Comparison of ENCODE assay signal across 8 cellular contexts in genomic region chr6:30744054-30744805, GRCh38. TPM values are rescaled to one million over a fixed set of nuclear protein-coding genes. Genes with fewer than 3 reads are reported as not detected.
A peak's percentile ranks its signal among the peaks of the same experiment; 100 is the strongest.
DNase-seq lines count a peak whose midpoint lies in the region; ATAC-seq and TF ChIP-seq lines count a peak whose summit lies in the region.

A gene with protein sequence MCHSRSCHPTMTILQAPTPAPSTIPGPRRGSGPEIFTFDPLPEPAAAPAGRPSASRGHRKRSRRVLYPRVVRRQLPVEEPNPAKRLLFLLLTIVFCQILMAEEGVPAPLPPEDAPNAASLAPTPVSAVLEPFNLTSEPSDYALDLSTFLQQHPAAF (minus strand): TSS chr6:30744547. CDS start chr6:30744518, 29 bp downstream.

- ATAC-seq in CD8-positive, alpha-beta T cell: peak; percentile 57
- peak; percentile 29 for ATAC-seq in HCT116
- peak; percentile 44 for ATAC-seq in activated CD8-positive, alpha-beta T cell treated with anti-CD3 and anti-CD28 coated beads, Interleukin-2, amount 10 ng/mL, durations not matched to agents 7 days and 5 days
- ATAC-seq in effector memory CD8-positive, alpha-beta T cell (replicated peaks): peak; percentile 52
- peak; percentile 68 for ATAC-seq in memory B cell (ENCODE audit: low read depth)
- no peak for ATAC-seq in GM19395 (IDR thresholded peaks at IDR 0.05; ENCODE audit: unreplicated experiment)

- H3K9ac ChIP-seq in HCT116 (ENCODE audit: low read length): peak within 1 kb of the TSS; percentile 97

- BruUV-seq in HCT116 (replicated peaks; lab: Mats Ljungman, UMichigan): TSS peak; percentile 87

- no peaks in the 10 kb centered on the region for H3K9me2 ChIP-seq in HCT116 (ENCODE audit: insufficient read depth)

- peak; percentile 27 to 80 (median 60) for DNase-seq in CD8-positive, alpha-beta T cell
- DNase-seq in HCT116 (ENCODE audit: low read depth, low spot score) (peak; percentile 96), NCI-H526 treated with DMSO at 0.1 percent for 48 hours (lab: John Stamatoyannopoulos, UW) (peak; percentile 83), memory B cell (ENCODE audit: low spot score in 2 of 2) (peak; percentile 59 to 80)
- peak; percentile 85 for DNase-seq in activated CD8-positive, alpha-beta T cell treated with anti-CD3 and anti-CD28 coated beads, Interleukin-2, amount 10 ng/mL, durations not matched to agents 7 days and 5 days
- DNase-seq in effector memory CD8-positive, alpha-beta T cell: peak; percentile 51 to 66 (median 51)
- DNase-seq in stimulated activated CD4-positive, alpha-beta T cell treated with anti-CD3 and anti-CD28 coated beads, TNF-alpha, amount 100 ng/mL, for 4 hours (ENCODE audit: low read depth in 3 of 3): peak; percentile 84 to 86 (median 86)

- peak; percentile 100 for TF ChIP-seq POLR2A in HCT116 (IDR thresholded peaks at IDR 0.05; ENCODE audit: borderline replicate concordance, extremely low read depth, insufficient read depth, insufficient read length)

- H3K27me3 Mint-ChIP-seq in CD8-positive, alpha-beta T cell (ENCODE audit: low read depth): no peaks in the 10 kb centered on the region
- H3K27me3 Mint-ChIP-seq in activated CD8-positive, alpha-beta T cell treated with anti-CD3 and anti-CD28 coated beads, Interleukin-2, amount 10 ng/mL, durations not matched to agents 7 days and 5 days (ENCODE audit: low read depth): no peaks in the 10 kb centered on the region
- no peaks in the 10 kb centered on the region for H3K27me3 Mint-ChIP-seq in effector memory CD8-positive, alpha-beta T cell
- no peaks in the 10 kb centered on the region for H3K27me3 Mint-ChIP-seq in memory B cell

- peaks cover 31% of the 10 kb centered on the region for H3K36me3 Mint-ChIP-seq in CD8-positive, alpha-beta T cell
- H3K36me3 Mint-ChIP-seq in activated CD8-positive, alpha-beta T cell treated with anti-CD3 and anti-CD28 coated beads, Interleukin-2, amount 10 ng/mL, durations not matched to agents 7 days and 5 days (ENCODE audit: low read depth): peaks cover 45% of the 10 kb centered on the region
- peaks cover 38% of the 10 kb centered on the region for H3K36me3 Mint-ChIP-seq in effector memory CD8-positive, alpha-beta T cell (ENCODE audit: insufficient read depth)
- peaks cover 3% of the 10 kb centered on the region for H3K36me3 Mint-ChIP-seq in memory B cell

- H3K9me3 Mint-ChIP-seq in CD8-positive, alpha-beta T cell: no peaks in the 10 kb centered on the region
- H3K9me3 Mint-ChIP-seq in activated CD8-positive, alpha-beta T cell treated with anti-CD3 and anti-CD28 coated beads, Interleukin-2, amount 10 ng/mL, durations not matched to agents 7 days and 5 days (ENCODE audit: insufficient read depth): no peaks in the 10 kb centered on the region
- H3K9me3 Mint-ChIP-seq in effector memory CD8-positive, alpha-beta T cell: no peaks in the 10 kb centered on the region
- H3K9me3 Mint-ChIP-seq in memory B cell: no peaks in the 10 kb centered on the region

- H3K4me3 Mint-ChIP-seq in CD8-positive, alpha-beta T cell: peak within 1 kb of the TSS; percentile 91
- H3K4me3 Mint-ChIP-seq in activated CD8-positive, alpha-beta T cell treated with anti-CD3 and anti-CD28 coated beads, Interleukin-2, amount 10 ng/mL, durations not matched to agents 7 days and 5 days: peak within 1 kb of the TSS; percentile 99
- H3K4me3 Mint-ChIP-seq in effector memory CD8-positive, alpha-beta T cell: peak within 1 kb of the TSS; percentile 90 to 97
- peak within 1 kb of the TSS; percentile 87 for H3K4me3 Mint-ChIP-seq in memory B cell

- peak; percentile 74 for TF ChIP-seq CTCF in CD8-positive, alpha-beta T cell (IDR thresholded peaks at IDR 0.05)
- peak in 2 of 3 experiments; percentile 29 to 37; a peak in 3 of 6 replicates for TF ChIP-seq CTCF in HCT116 (IDR thresholded peaks at IDR 0.05 in 2 of 3, conservative IDR thresholded peaks at IDR 0.05 in 1 of 3; ENCODE audit: borderline replicate concordance in 1 of 3, insufficient read depth in 1 of 3, low read depth in 2 of 3, low read length in 2 of 3)

- H3K4me1 ChIP-seq in CD8-positive, alpha-beta T cell (ENCODE audit: insufficient read depth, low read length): peaks cover 30% of the 10 kb centered on the region
- H3K4me1 ChIP-seq in HCT116 (ENCODE audit: control insufficient read depth in 1 of 2, insufficient read depth in 2 of 2, low read length in 2 of 2): peaks cover 52 to 89% of the 10 kb centered on the region in 2 experiments

- H3K79me2 ChIP-seq in HCT116 (ENCODE audit: insufficient read depth, low read length): peaks cover 15% of the 10 kb centered on the region

- H3K4me2 ChIP-seq in HCT116 (ENCODE audit: low read length): peak within 1 kb of the TSS; percentile 91

- H3K27ac ChIP-seq in CD8-positive, alpha-beta T cell (ENCODE audit: low read depth, low read length): peak within 1 kb of the TSS; percentile 49
- peak within 1 kb of the TSS; percentile 93 for H3K27ac ChIP-seq in HCT116 (ENCODE audit: low read depth, low read length)

- peak within 1 kb of the TSS; percentile 69 for H3K27ac Mint-ChIP-seq in CD8-positive, alpha-beta T cell
- H3K27ac Mint-ChIP-seq in activated CD8-positive, alpha-beta T cell treated with anti-CD3 and anti-CD28 coated beads, Interleukin-2, amount 10 ng/mL, durations not matched to agents 7 days and 5 days: peak within 1 kb of the TSS; percentile 96
- H3K27ac Mint-ChIP-seq in effector memory CD8-positive, alpha-beta T cell: peak within 1 kb of the TSS; percentile 94 to 96
- H3K27ac Mint-ChIP-seq in memory B cell: peak within 1 kb of the TSS; percentile 66

- POLR2A ChIA-PET in CD8-positive, alpha-beta T cell (lab: Charles Lee): interaction anchor here (0.8 to 1.9 kb wide), 3 partner anchors 25 to 50 kb away, joined by 3 to 4 read pairs (median 3); no protein-coding TSS in a partner anchor
- POLR2A ChIA-PET in HCT116 (lab: Charles Lee): interaction anchor here (0.8 to 16.4 kb wide), 20 partner anchors 8 to 343 kb away, joined by 3 to 680 read pairs (median 4); partner anchors contain the start of gene MDC1
- POLR2A ChIA-PET in activated CD8-positive, alpha-beta T cell treated with anti-CD3 and anti-CD28 coated beads, Interleukin-2, amount 10 ng/mL, durations not matched to agents 7 days and 5 days (lab: Charles Lee): interaction anchor here (0.6 to 3.5 kb wide), 17 partner anchors 8 to 132 kb away, joined by 3 to 40 read pairs (median 4); partner anchors contain the start of gene MRPS18B

- CTCF ChIA-PET in CD8-positive, alpha-beta T cell (lab: Charles Lee): interaction anchor here (0.5 to 2.0 kb wide), 18 partner anchors 9 to 343 kb away, joined by 3 to 12 read pairs (median 3); partner anchors contain the start of gene DDR1
- CTCF ChIA-PET in HCT116 (lab: Charles Lee): no interaction called here
- CTCF ChIA-PET in activated CD8-positive, alpha-beta T cell treated with anti-CD3 and anti-CD28 coated beads, Interleukin-2, amount 10 ng/mL, durations not matched to agents 7 days and 5 days (lab: Charles Lee): interaction anchor here (0.8 to 2.9 kb wide), 16 partner anchors 11 to 85 kb away, joined by 3 to 13 read pairs (median 6); no protein-coding TSS in a partner anchor

- RAD21 ChIA-PET in HCT116 (lab: Charles Lee; ENCODE audit: low non-redundant PET in 1 of 2, low total read pairs in 2 of 2, uncharacterized antibody in 2 of 2, unreplicated experiment in 2 of 2): no interaction called here

- no peaks in the 10 kb centered on the region for H3K36me3 ChIP-seq in CD8-positive, alpha-beta T cell (ENCODE audit: insufficient read depth, low read length)
- H3K36me3 ChIP-seq in HCT116 (ENCODE audit: control insufficient read depth in 1 of 2, insufficient read depth in 2 of 2, low read length in 2 of 2): peaks cover 4 to 8% of the 10 kb centered on the region in 2 experiments; a peak in 1 of 4 replicates

- peaks cover 45% of the 10 kb centered on the region for H3K4me1 Mint-ChIP-seq in CD8-positive, alpha-beta T cell (ENCODE audit: low read depth)
- H3K4me1 Mint-ChIP-seq in activated CD8-positive, alpha-beta T cell treated with anti-CD3 and anti-CD28 coated beads, Interleukin-2, amount 10 ng/mL, durations not matched to agents 7 days and 5 days (ENCODE audit: low read depth): peaks cover 63% of the 10 kb centered on the region
- H3K4me1 Mint-ChIP-seq in effector memory CD8-positive, alpha-beta T cell (ENCODE audit: low read depth in 2 of 2): peaks cover 38 to 40% of the 10 kb centered on the region in 2 donors
- peaks cover 25% of the 10 kb centered on the region for H3K4me1 Mint-ChIP-seq in memory B cell

- no peak within 1 kb of the TSS for H2AFZ ChIP-seq in HCT116 (ENCODE audit: low read depth, low read length, poor library complexity, severe bottlenecking)

- no peak for TF ChIP-seq RAD21 in HCT116 (IDR thresholded peaks at IDR 0.05; ENCODE audit: low read depth)

- H3K27me3 ChIP-seq in CD8-positive, alpha-beta T cell (ENCODE audit: insufficient read depth, low read length): no peaks in the 10 kb centered on the region
- H3K27me3 ChIP-seq in HCT116 (ENCODE audit: insufficient read depth, low read length): no peaks in the 10 kb centered on the region

- H3K4me3 ChIP-seq in CD8-positive, alpha-beta T cell (ENCODE audit: low read depth, low read length): peak within 1 kb of the TSS; percentile 75
- peak within 1 kb of the TSS; percentile 79 to 85 for H3K4me3 ChIP-seq in HCT116 (replicated peaks in 1 of 2; ENCODE audit: low read depth in 1 of 2, low read length in 2 of 2)

- intact Hi-C loops in CD8-positive, alpha-beta T cell (cut with DNase I, micrococcal nuclease): loop anchor here (1.0 to 5.0 kb wide), 6 partner anchors 25 to 343 kb away; no protein-coding TSS in a partner anchor
- intact Hi-C loops in HCT116 (cut with micrococcal nuclease): loop anchor here (1.0 to 10.0 kb wide), 3 partner anchors 25 to 341 kb away; no protein-coding TSS in a partner anchor

- no peaks in the 10 kb centered on the region for H4K20me1 ChIP-seq in HCT116 (ENCODE audit: insufficient read depth)

- no peaks in the 10 kb centered on the region for H3K9me3 ChIP-seq in CD8-positive, alpha-beta T cell (ENCODE audit: low read length)
- H3K9me3 ChIP-seq in HCT116 (ENCODE audit: control insufficient read depth in 1 of 2, insufficient read depth in 1 of 2, low read depth in 1 of 2, low read length in 2 of 2): no peaks in the 10 kb centered on the region

TF ChIP-seq in HCT116, 20 proteins besides CTCF, POLR2A, EP300 and RAD21 (continues in another document):
- TF ChIP-seq ZNF274 (IDR thresholded peaks at IDR 0.05; ENCODE audit: low read depth, low read length): no peak
- no peak for TF ChIP-seq CBX3 (IDR thresholded peaks at IDR 0.05; ENCODE audit: low read depth)
- no peak for TF ChIP-seq FOSL1 (IDR thresholded peaks at IDR 0.05; ENCODE audit: low read depth)
- no peak for TF ChIP-seq SRF (IDR thresholded peaks at IDR 0.05; ENCODE audit: low read depth)

RNA-seq across cellular contexts. Expression of the gene that starts here (rescaled TPM):
- total RNA-seq in CD8-positive, alpha-beta T cell: 1 to 10 TPM; 9.7 to 9.9 TPM
- total RNA-seq in HCT116 (2021; ENCODE audit: unreplicated experiment): 952 TPM
- polyA plus RNA-seq in HCT116 (2012): 1,025 and 1,062 TPM in 2 replicates
- 10 to 100 TPM; 76.6 to 82.9 TPM for total RNA-seq in activated CD8-positive, alpha-beta T cell treated with anti-CD3 and anti-CD28 coated beads, Interleukin-2, amount 10 ng/mL, durations not matched to agents 7 days and 5 days

Comparison
In these comparisons a context has a peak if more than half of its experiments do, and no peak if none do; other contexts are left out.
1. RNA of the gene that starts here (total RNA-seq): 952 TPM in HCT116 (single experiment); 76.6 to 82.9 TPM in activated CD8-positive, alpha-beta T cell treated with anti-CD3 and anti-CD28 coated beads, Interleukin-2, amount 10 ng/mL, durations not matched to agents 7 days and 5 days and 9.7 to 9.9 TPM in CD8-positive, alpha-beta T cell; every median in the first group is over 10 times any median in the second.
2. Peak in every context shown above with its lines, with median percentiles within 50 percentile points of each other: DNase-seq, H3K27ac Mint-ChIP-seq and H3K4me3 Mint-ChIP-seq.